Comparison of ENCODE assay signal across 14 cellular contexts in genomic region chr3:188881954-188882641, GRCh38.
DNase-seq lines count a peak whose midpoint lies in the region; ATAC-seq, FAIRE-seq and TF ChIP-seq lines count a peak whose summit lies in the region.
"Had no signal": no experiment of that assay in that cellular context is flagged by ENCODE, and none has a peak within 500 bp of the region (broad histone marks: within the 10 kb centered on the region; RNA-seq: fewer than 3 reads in every experiment).

No MANE protein-coding gene starts in this region.

- no peak for FAIRE-seq in GM12892 (lab: Jason Lieb, UNC)
- FAIRE-seq: kidney had no signal

- H3K4me3 ChIP-seq in endodermal cell (ENCODE audit: low read length) = no peak overlapping the region
- H3K4me3 ChIP-seq: right lobe of liver had no signal

- H3K27ac Mint-ChIP-seq in endodermal cell = peak overlapping the region; percentile 30
- H3K27ac Mint-ChIP-seq: activated T-cell treated with anti-CD3 and anti-CD28 coated beads, Interleukin-2, amount 50 U/mL, for 24 hours; dendritic cell treated with granulocyte-macrophage colony-stimulating factor and Interleukin-4, amounts not matched to agents 40 ng/mL and 50 ng/mL, for 4 days had no signal

- H3K27me3 ChIP-seq in endodermal cell (ENCODE audit: control insufficient read depth, insufficient read depth, low read length, poor library complexity, severe bottlenecking) = no peaks in the 10 kb centered on the region
- H3K27me3 ChIP-seq: right lobe of liver had no signal

- peaks cover 50% of the 10 kb centered on the region for H3K36me3 ChIP-seq in endodermal cell (ENCODE audit: control insufficient read depth, insufficient read depth, low read length)
- H3K36me3 ChIP-seq: right lobe of liver had no signal

- no peaks in the 10 kb centered on the region for H3K4me1 ChIP-seq in endodermal cell (ENCODE audit: control insufficient read depth, insufficient read depth, low read length)

- H3K36me3 Mint-ChIP-seq in endodermal cell (ENCODE audit: low read depth) = peaks cover 20% of the 10 kb centered on the region

- ATAC-seq in HG02970 (IDR thresholded peaks at IDR 0.05; ENCODE audit: low FRiP score, unreplicated experiment) (no peak), GM18498 (IDR thresholded peaks at IDR 0.05; ENCODE audit: unreplicated experiment) (no peak)

- no peak overlapping the region for H3K4me3 Mint-ChIP-seq in endodermal cell
- H3K4me3 Mint-ChIP-seq: activated T-cell treated with anti-CD3 and anti-CD28 coated beads, Interleukin-2, amount 50 U/mL, for 24 hours; dendritic cell treated with granulocyte-macrophage colony-stimulating factor and Interleukin-4, amounts not matched to agents 40 ng/mL and 50 ng/mL, for 4 days had no signal

- no peaks in the 10 kb centered on the region for H3K4me1 Mint-ChIP-seq in endodermal cell

- H3K27ac ChIP-seq in endodermal cell (ENCODE audit: low read depth, low read length) = no peak overlapping the region
- H3K27ac ChIP-seq: right lobe of liver had no signal

- TF ChIP-seq CTCF in endodermal cell (conservative IDR thresholded peaks at IDR 0.05) = no peak

- DNase-seq in AG20443 (ENCODE audit: low spot score) (peak; percentile 57), M059J (ENCODE audit: low read depth) (peak; percentile 96), endodermal cell (no peak), myocyte (ENCODE audit: low read depth) (peak; percentile 74), NCI-H2171 (lab: John Stamatoyannopoulos, UW) (no peak), GM12892 (ENCODE audit: insufficient read length) (no peak)
- DNase-seq: activated T-cell treated with anti-CD3 and anti-CD28 coated beads, Interleukin-2, amount 50 U/mL, for 24 hours; kidney; NCI-H2227 treated with DMSO at 0.1 percent for 48 hours; right lobe of liver; stimulated activated CD8-positive, alpha-beta memory T cell treated with anti-CD3 and anti-CD28 coated beads, Interleukin-4, amount 100 ng/mL, for 48 hours had no signal

- H3K9me3 Mint-ChIP-seq in endodermal cell = no peaks in the 10 kb centered on the region
- H3K9me3 Mint-ChIP-seq: activated T-cell treated with anti-CD3 and anti-CD28 coated beads, Interleukin-2, amount 50 U/mL, for 24 hours; dendritic cell treated with granulocyte-macrophage colony-stimulating factor and Interleukin-4, amounts not matched to agents 40 ng/mL and 50 ng/mL, for 4 days had no signal

- no peaks in the 10 kb centered on the region for H3K27me3 Mint-ChIP-seq in endodermal cell (ENCODE audit: insufficient read depth)
- H3K27me3 Mint-ChIP-seq: activated T-cell treated with anti-CD3 and anti-CD28 coated beads, Interleukin-2, amount 50 U/mL, for 24 hours; dendritic cell treated with granulocyte-macrophage colony-stimulating factor and Interleukin-4, amounts not matched to agents 40 ng/mL and 50 ng/mL, for 4 days had no signal

- no peaks in the 10 kb centered on the region for H3K9me3 ChIP-seq in endodermal cell (ENCODE audit: control insufficient read depth, low read length)
- H3K9me3 ChIP-seq: right lobe of liver had no signal

- H3K9ac ChIP-seq in endodermal cell (ENCODE audit: extremely low read depth, low read length, poor library complexity, severe bottlenecking) = no peak overlapping the region

- no peak for TF ChIP-seq POLR2A in GM12892 (IDR thresholded peaks at IDR 0.05; ENCODE audit: low read depth, low read length)

Comparison
In these comparisons a context has a peak if more than half of its experiments do, and no peak if none do; other contexts are left out.
1. DNase-seq: peak in AG20443 (single experiment), M059J (single experiment) and myocyte (single experiment); none in endodermal cell (single experiment), NCI-H2171 (single experiment) and GM12892 (single experiment).